In genomic region chr1:90835172-90835660, GRCh38 we compare ENCODE assay signal across 10 cellular contexts.
DNase-seq lines count a peak whose midpoint lies in the region; ATAC-seq, FAIRE-seq and TF ChIP-seq lines count a peak whose summit lies in the region.
"Had no signal": no experiment of that assay in that cellular context is flagged by ENCODE, and none has a peak within 500 bp of the region (broad histone marks: within the 10 kb centered on the region; RNA-seq: fewer than 3 reads in every experiment).

No MANE protein-coding gene starts in this region.

- H3K9me3 ChIP-seq in testis = no peaks in the 10 kb centered on the region

- H3K9me3 Mint-ChIP-seq in activated T-cell treated with anti-CD3 and anti-CD28 coated beads, Interleukin-2, amount 50 U/mL, for 24 hours = no peaks in the 10 kb centered on the region
- peaks cover 0 to 6% (median 3%) of the 10 kb centered on the region in 5 experiments for H3K9me3 Mint-ChIP-seq in brain
- no peaks in the 10 kb centered on the region for H3K9me3 Mint-ChIP-seq in memory B cell

- intact Hi-C loops in testis (cut with DNase I; ENCODE audit: low total_unique reads) = no loop called here

- H3K27me3 Mint-ChIP-seq in activated T-cell treated with anti-CD3 and anti-CD28 coated beads, Interleukin-2, amount 50 U/mL, for 24 hours = peaks cover 95% of the 10 kb centered on the region
- H3K27me3 Mint-ChIP-seq in brain (peaks cover 98% of the 10 kb centered on the region), memory B cell (peaks cover 37% of the 10 kb centered on the region)

- H3K36me3 Mint-ChIP-seq in activated T-cell treated with anti-CD3 and anti-CD28 coated beads, Interleukin-2, amount 50 U/mL, for 24 hours (ENCODE audit: low read depth) = no peaks in the 10 kb centered on the region
- H3K36me3 Mint-ChIP-seq in brain (peaks cover 8% of the 10 kb centered on the region), memory B cell (no peaks in the 10 kb centered on the region)

- peak overlapping the region; percentile 45 to 47 for H3K4me3 ChIP-seq in testis

- TF ChIP-seq CTCF in brain (conservative IDR thresholded peaks at IDR 0.05) = no peak
- no peak for TF ChIP-seq CTCF in testis (IDR thresholded peaks at IDR 0.05)

- peak; percentile 39 for DNase-seq in activated T-cell treated with anti-CD3 and anti-CD28 coated beads, Interleukin-2, amount 50 U/mL, for 24 hours
- DNase-seq in activated T-cell treated with anti-CD3 and anti-CD28 coated beads for 4 hours (no peak), memory B cell (ENCODE audit: low spot score in 2 of 2) (peak in 1 of 2 donors; percentile 14), testis (peak; percentile 26), GM12892 (ENCODE audit: insufficient read length) (no peak), RCC 7860 (ENCODE audit: low spot score) (no peak)
- DNase-seq: AML-193, cortex of kidney had no signal

- TF ChIP-seq POLR2A in testis (IDR thresholded peaks at IDR 0.05) (no peak), GM12892 (IDR thresholded peaks at IDR 0.05; ENCODE audit: low read depth, low read length) (no peak)

- no peak overlapping the region for H3K27ac ChIP-seq in testis

- WGBS in testis, 2 donors = 14 to 22% methylated on average over 18 to 32 of the region's 33 CpGs

- H3K4me3 Mint-ChIP-seq in activated T-cell treated with anti-CD3 and anti-CD28 coated beads, Interleukin-2, amount 50 U/mL, for 24 hours = peak overlapping the region; percentile 11
- peak overlapping the region; percentile 61 to 79 (median 71) for H3K4me3 Mint-ChIP-seq in brain
- peak overlapping the region; percentile 37 for H3K4me3 Mint-ChIP-seq in memory B cell

- H3K36me3 ChIP-seq in testis (ENCODE audit: low read depth, missing control alignments) = no peaks in the 10 kb centered on the region

- no peak overlapping the region for H3K27ac Mint-ChIP-seq in activated T-cell treated with anti-CD3 and anti-CD28 coated beads, Interleukin-2, amount 50 U/mL, for 24 hours
- H3K27ac Mint-ChIP-seq in brain (peak overlapping the region in 3 of 5 experiments; percentile 11 to 64 (median 29)), memory B cell (no peak overlapping the region)

- FAIRE-seq in GM12892 (lab: Jason Lieb, UNC) (no peak), RCC 7860 (lab: Jason Lieb, UNC) (no peak)

- peaks cover 31% of the 10 kb centered on the region for H3K4me1 Mint-ChIP-seq in activated T-cell treated with anti-CD3 and anti-CD28 coated beads, Interleukin-2, amount 50 U/mL, for 24 hours (ENCODE audit: low read depth)
- H3K4me1 Mint-ChIP-seq in brain = peaks cover 35% of the 10 kb centered on the region
- H3K4me1 Mint-ChIP-seq in memory B cell = peaks cover 12% of the 10 kb centered on the region

- H3K27me3 ChIP-seq in testis = no peaks in the 10 kb centered on the region

- no peak for ATAC-seq in memory B cell (ENCODE audit: low read depth)
- no peak for ATAC-seq in HG02588 (IDR thresholded peaks at IDR 0.05; ENCODE audit: unreplicated experiment)

- peaks cover 6% of the 10 kb centered on the region for H3K4me1 ChIP-seq in testis

Comparison
In these comparisons a context has a peak if more than half of its experiments do, and no peak if none do; other contexts are left out.
1. DNase-seq: peak in activated T-cell treated with anti-CD3 and anti-CD28 coated beads, Interleukin-2, amount 50 U/mL, for 24 hours (single experiment) and testis (single experiment); none in activated T-cell treated with anti-CD3 and anti-CD28 coated beads for 4 hours (single experiment), GM12892 (single experiment) and RCC 7860 (single experiment).
2. H3K27ac Mint-ChIP-seq: peak in brain (3 of 5); none in activated T-cell treated with anti-CD3 and anti-CD28 coated beads, Interleukin-2, amount 50 U/mL, for 24 hours (single experiment) and memory B cell (single experiment).
3. H3K4me3 Mint-ChIP-seq: peak in every context shown above with its lines; median percentile 71 in brain; 37 in memory B cell; 11 in activated T-cell treated with anti-CD3 and anti-CD28 coated beads, Interleukin-2, amount 50 U/mL, for 24 hours.